15 cellular contexts compared by ENCODE assay signal in the genomic region with DNA sequence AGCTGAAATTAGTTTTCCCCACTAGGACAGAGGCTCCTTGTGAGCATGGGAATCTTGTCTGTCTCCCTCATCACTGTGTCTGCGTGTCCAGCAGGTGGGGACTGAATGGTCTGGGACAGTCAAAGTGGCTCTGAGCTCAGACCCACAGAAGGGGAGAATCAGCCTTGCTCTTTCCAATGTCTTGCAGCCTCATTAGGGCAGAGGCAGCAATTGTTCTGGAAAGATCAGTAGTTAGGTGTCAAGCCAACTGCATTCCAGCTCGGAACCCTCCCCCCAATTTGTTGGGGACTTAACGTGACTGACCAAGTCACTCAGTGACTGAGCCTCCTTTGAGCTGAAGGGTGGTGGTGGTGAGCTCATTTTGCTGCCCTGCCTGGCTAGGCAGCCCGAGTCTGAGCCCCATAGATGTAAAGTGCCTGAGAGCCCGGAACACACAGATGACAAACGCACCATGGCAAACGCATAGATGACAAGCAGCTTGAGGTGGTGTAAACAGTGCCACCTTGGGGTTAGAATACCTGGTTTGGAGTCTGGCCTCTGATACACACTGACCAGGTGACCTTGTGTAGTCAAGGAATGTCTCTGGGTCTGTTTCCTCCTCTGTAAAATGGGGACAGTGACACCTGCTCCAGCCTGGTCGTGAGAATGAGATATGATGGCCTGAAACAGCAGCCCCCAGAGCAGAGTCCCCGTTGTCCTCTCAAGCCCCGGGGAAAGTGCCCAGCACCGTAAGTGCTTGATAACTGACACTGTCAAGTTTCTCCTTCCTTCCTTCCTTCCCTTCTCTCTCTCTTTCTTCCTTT. TPM values are rescaled to one million over a fixed set of nuclear protein-coding genes. Genes with fewer than 3 reads are reported as not detected.
DNase-seq lines count a peak whose midpoint lies in the region; ATAC-seq and TF ChIP-seq lines count a peak whose summit lies in the region.
"Had no signal": no experiment of that assay in that cellular context is flagged by ENCODE, and none has a peak within 500 bp of the region (broad histone marks: within the 10 kb centered on the region; RNA-seq: fewer than 3 reads in every experiment).

No MANE protein-coding gene starts in this region.

- H3K27me3 Mint-ChIP-seq in activated naive CD4-positive, alpha-beta T cell treated with anti-CD3 and anti-CD28 coated beads for 36 hours (ENCODE audit: low read depth) = peaks cover 32% of the 10 kb centered on the region

- no peak overlapping the region for H3K4me2 ChIP-seq in OCI-LY7 (ENCODE audit: low read length)
- H3K4me2 ChIP-seq: SK-N-SH had no signal

- peaks cover 1% of the 10 kb centered on the region for H3K4me1 Mint-ChIP-seq in activated naive CD4-positive, alpha-beta T cell treated with anti-CD3 and anti-CD28 coated beads for 36 hours (ENCODE audit: low read depth)

- H3K9me3 Mint-ChIP-seq in activated naive CD4-positive, alpha-beta T cell treated with anti-CD3 and anti-CD28 coated beads for 36 hours = no peaks in the 10 kb centered on the region
- H3K9me3 Mint-ChIP-seq: IgD-negative memory B cell had no signal

- H3K36me3 ChIP-seq in OCI-LY7 (ENCODE audit: insufficient read depth, low read length) = no peaks in the 10 kb centered on the region

- H3K9me2 ChIP-seq in OCI-LY7 (ENCODE audit: insufficient read depth, low read length) = no peaks in the 10 kb centered on the region
- H3K9me2 ChIP-seq: SK-N-SH had no signal

- TF ChIP-seq CTCF in OCI-LY7 (conservative IDR thresholded peaks at IDR 0.05; ENCODE audit: low read length) (peak; percentile 27; the same call in 1 of the 2 replicates), GM13976 (IDR thresholded peaks at IDR 0.05; ENCODE audit: borderline replicate concordance, control extremely low read depth, extremely low read depth, insufficient read depth, missing control alignments) (no peak)

- no peaks in the 10 kb centered on the region for H3K4me1 ChIP-seq in OCI-LY7 (ENCODE audit: insufficient read depth, low read length, poor library complexity, severe bottlenecking)
- H3K4me1 ChIP-seq: psoas muscle had no signal

- BruUV-seq in OCI-LY7 (replicated peaks; lab: Mats Ljungman, UMichigan) = no TSS peak

- H3K36me3 Mint-ChIP-seq in activated naive CD4-positive, alpha-beta T cell treated with anti-CD3 and anti-CD28 coated beads for 36 hours (ENCODE audit: low read depth) = no peaks in the 10 kb centered on the region
- H3K36me3 Mint-ChIP-seq: IgD-negative memory B cell had no signal

- CTCF ChIA-PET in activated naive CD4-positive, alpha-beta T cell treated with anti-CD3 and anti-CD28 coated beads for 36 hours (lab: Charles Lee) = no interaction called here
- CTCF ChIA-PET in OCI-LY7 (lab: Charles Lee; ENCODE audit: unreplicated experiment) = no interaction called here

- DNase-seq in activated naive CD4-positive, alpha-beta T cell treated with anti-CD3 and anti-CD28 coated beads for 36 hours = peak; percentile 3
- DNase-seq in activated naive CD4-positive, alpha-beta T cell (lab: John Stamatoyannopoulos, UW) = no peak
- DNase-seq in OCI-LY7 (ENCODE audit: low spot score) (peak; percentile 13), left kidney (ENCODE audit: low read depth, low spot score) (peak; percentile 50), MV-4-11 (lab: John Stamatoyannopoulos, UW) (no peak), SKM-1 (lab: John Stamatoyannopoulos, UW; ENCODE audit: unreplicated experiment) (no peak), GM13976 (ENCODE audit: low spot score) (no peak)
- DNase-seq: activated T-cell treated with anti-CD3 and anti-CD28 coated beads for 4 hours, midbrain, NCI-H187, SK-N-SH had no signal

- H3K27ac ChIP-seq in OCI-LY7 (ENCODE audit: low read depth, low read length, poor library complexity, severe bottlenecking) = no peak overlapping the region
- H3K27ac ChIP-seq: dorsolateral prefrontal cortex, psoas muscle had no signal

- H2AFZ ChIP-seq in OCI-LY7 (ENCODE audit: low read length) = no peak overlapping the region

- POLR2A ChIA-PET in OCI-LY7 (lab: Charles Lee) = no interaction called here

- no peak for ATAC-seq in GM19324 (IDR thresholded peaks at IDR 0.05; ENCODE audit: low FRiP score, unreplicated experiment)
- ATAC-seq: psoas muscle had no signal

- no peaks in the 10 kb centered on the region for H4K20me1 ChIP-seq in OCI-LY7 (ENCODE audit: insufficient read depth, low read length)

- intact Hi-C loops in activated naive CD4-positive, alpha-beta T cell treated with anti-CD3 and anti-CD28 coated beads for 36 hours (cut with micrococcal nuclease) = loop anchor here (5.0 kb wide), 1 partner anchor 273 kb away; no protein-coding TSS in a partner anchor
- intact Hi-C loops in OCI-LY7 (cut with micrococcal nuclease; ENCODE audit: unreplicated experiment) = no loop called here

- in situ Hi-C loops in GM13976 (cut with MboI; ENCODE audit: low sequenced_read_pairs, unreplicated experiment) = loop anchor here (25.0 kb wide), 1 partner anchor 523 kb away; no protein-coding TSS in a partner anchor

- H3K4me3 ChIP-seq in OCI-LY7 (ENCODE audit: low read depth, low read length, poor library complexity, severe bottlenecking) = no peak overlapping the region
- H3K4me3 ChIP-seq: dorsolateral prefrontal cortex, psoas muscle had no signal

- no peaks in the 10 kb centered on the region for H3K79me2 ChIP-seq in OCI-LY7 (ENCODE audit: insufficient read depth, low read depth, low read length)

- H3K9me3 ChIP-seq in OCI-LY7 (ENCODE audit: low read length) = no peaks in the 10 kb centered on the region
- H3K9me3 ChIP-seq: psoas muscle, SK-N-SH had no signal

- no peak overlapping the region for H3K27ac Mint-ChIP-seq in activated naive CD4-positive, alpha-beta T cell treated with anti-CD3 and anti-CD28 coated beads for 36 hours

- no peak overlapping the region for H3K4me3 Mint-ChIP-seq in activated naive CD4-positive, alpha-beta T cell treated with anti-CD3 and anti-CD28 coated beads for 36 hours
- H3K4me3 Mint-ChIP-seq: IgD-negative memory B cell had no signal

RNA-seq across cellular contexts. Expression of a gene that starts 2.7 kb away (rescaled TPM):
- under 1 TPM; 0.07 to 0.15 TPM for total RNA-seq in activated naive CD4-positive, alpha-beta T cell treated with anti-CD3 and anti-CD28 coated beads for 36 hours
- total RNA-seq in OCI-LY7 (2014; rRNA removed; shearing (Covaris generic)) = 0.03 TPM in 1 of 2 replicates, not detected in the other
- not detected in 2 replicates for total RNA-seq in OCI-LY7 (2022)

Comparison
In these comparisons a context has a peak if more than half of its experiments do, and no peak if none do; other contexts are left out.
1. DNase-seq: peak in activated naive CD4-positive, alpha-beta T cell treated with anti-CD3 and anti-CD28 coated beads for 36 hours (single experiment), OCI-LY7 (single experiment) and left kidney (single experiment); none in activated naive CD4-positive, alpha-beta T cell (0 of 4), MV-4-11 (single experiment), SKM-1 (single experiment) and GM13976 (single experiment).